In genomic region chr20:20130399-20130798, GRCh38 we compare ENCODE assay signal across 9 cellular contexts.
A peak's percentile ranks its signal among the peaks of the same experiment; 100 is the strongest.
DNase-seq lines count a peak whose midpoint lies in the region; ATAC-seq and TF ChIP-seq lines count a peak whose summit lies in the region.
"Had no signal": no experiment of that assay in that cellular context is flagged by ENCODE, and none has a peak within 500 bp of the region (broad histone marks: within the 10 kb centered on the region; RNA-seq: fewer than 3 reads in every experiment).

No MANE protein-coding gene starts in this region.

- no peak overlapping the region for H3K4me2 ChIP-seq in OCI-LY1 (ENCODE audit: low read length)

- H3K36me3 ChIP-seq in OCI-LY1 (ENCODE audit: insufficient read depth, low read length) (no peaks in the 10 kb centered on the region), heart right ventricle (no peaks in the 10 kb centered on the region)
- no peaks in the 10 kb centered on the region for H3K36me3 ChIP-seq in CD4-positive, alpha-beta memory T cell (ENCODE audit: insufficient read depth, low read length)

- H3K27me3 ChIP-seq in OCI-LY1 (ENCODE audit: insufficient read depth, low read length) = no peaks in the 10 kb centered on the region
- H3K27me3 ChIP-seq in heart right ventricle = no peaks in the 10 kb centered on the region
- no peaks in the 10 kb centered on the region for H3K27me3 ChIP-seq in CD4-positive, alpha-beta memory T cell (ENCODE audit: insufficient read depth, low read length)

- H3K79me2 ChIP-seq in OCI-LY1 (ENCODE audit: insufficient read depth, low read length) = no peaks in the 10 kb centered on the region

- H3K9ac ChIP-seq in OCI-LY1 (ENCODE audit: low read length) = no peak overlapping the region

- H3K4me1 Mint-ChIP-seq in CD4-positive, alpha-beta memory T cell = no peaks in the 10 kb centered on the region
- H3K4me1 Mint-ChIP-seq: stimulated activated naive CD8-positive, alpha-beta T cell treated with anti-CD3 and anti-CD28 coated beads, Interleukin-15, amount 100 ng/mL, for 72 hours had no signal

- POLR2A ChIA-PET in CD4-positive, alpha-beta memory T cell (lab: Charles Lee; ENCODE audit: partially characterized antibody) = no interaction called here

- H2AFZ ChIP-seq in OCI-LY1 (ENCODE audit: low read length) = no peak overlapping the region

- TF ChIP-seq CTCF in LNCaP clone FGC (IDR thresholded peaks at IDR 0.05; ENCODE audit: control insufficient read depth, extremely low read depth, insufficient read depth) = peak; percentile 73
- TF ChIP-seq CTCF in OCI-LY1 (IDR thresholded peaks at IDR 0.05; ENCODE audit: low read length) = peak; percentile 56
- peak in 2 of 9 donors; percentile 14 to 16 for TF ChIP-seq CTCF in heart right ventricle (IDR thresholded peaks at IDR 0.05)

- H3K27ac ChIP-seq in OCI-LY1 (ENCODE audit: low read depth, low read length, poor library complexity, severe bottlenecking) = no peak overlapping the region
- no peak overlapping the region for H3K27ac ChIP-seq in heart right ventricle
- no peak overlapping the region for H3K27ac ChIP-seq in CD4-positive, alpha-beta memory T cell (ENCODE audit: low read depth, low read length)

- no peaks in the 10 kb centered on the region for H3F3A ChIP-seq in OCI-LY1 (ENCODE audit: insufficient read depth, low read length)

- ATAC-seq in heart right ventricle = no peak
- no peak for ATAC-seq in HG02852 (IDR thresholded peaks at IDR 0.05; ENCODE audit: unreplicated experiment)
- no peak for ATAC-seq in HG02571 (IDR thresholded peaks at IDR 0.05; ENCODE audit: unreplicated experiment)
- ATAC-seq: stimulated activated naive CD8-positive, alpha-beta T cell treated with anti-CD3 and anti-CD28 coated beads, Interleukin-15, amount 100 ng/mL, for 72 hours had no signal

- H3K36me3 Mint-ChIP-seq in CD4-positive, alpha-beta memory T cell = no peaks in the 10 kb centered on the region

- H3K4me1 ChIP-seq in OCI-LY1 (ENCODE audit: insufficient read depth, low read length, severe bottlenecking) (no peaks in the 10 kb centered on the region), heart right ventricle (peaks cover 0 to 5% (median 0%) of the 10 kb centered on the region in 9 donors)
- H3K4me1 ChIP-seq in CD4-positive, alpha-beta memory T cell (ENCODE audit: insufficient read depth, low read length) = no peaks in the 10 kb centered on the region

- H3K9me3 Mint-ChIP-seq in CD4-positive, alpha-beta memory T cell = peaks cover 0 to 29% (median 15%) of the 10 kb centered on the region in 8 donors

- H3K4me3 ChIP-seq in LNCaP clone FGC (ENCODE audit: low read depth, low read length) (no peak overlapping the region), OCI-LY1 (ENCODE audit: low read depth, low read length, poor library complexity, severe bottlenecking) (no peak overlapping the region), heart right ventricle (no peak overlapping the region)
- H3K4me3 ChIP-seq in CD4-positive, alpha-beta memory T cell (ENCODE audit: low read length in 2 of 2) = no peak overlapping the region

- H4K20me1 ChIP-seq in OCI-LY1 (ENCODE audit: insufficient read depth, low read length) = no peaks in the 10 kb centered on the region

- CTCF ChIA-PET in CD4-positive, alpha-beta memory T cell (lab: Charles Lee; ENCODE audit: partially characterized antibody) = no interaction called here

- H3K27me3 Mint-ChIP-seq in CD4-positive, alpha-beta memory T cell = peaks cover 15 to 22% of the 10 kb centered on the region in 2 donors

- peak overlapping the region in 1 of 8 donors; percentile 17 for H3K4me3 Mint-ChIP-seq in CD4-positive, alpha-beta memory T cell
- H3K4me3 Mint-ChIP-seq: stimulated activated naive CD8-positive, alpha-beta T cell treated with anti-CD3 and anti-CD28 coated beads, Interleukin-15, amount 100 ng/mL, for 72 hours had no signal

- intact Hi-C loops in heart right ventricle (cut with DNase I) = loop anchor here in 1 of 10 donors (10.0 kb wide), 1 partner anchor 84 kb away; no protein-coding TSS in a partner anchor
- intact Hi-C loops in CD4-positive, alpha-beta memory T cell (cut with micrococcal nuclease) = no loop called here

- H3K27ac Mint-ChIP-seq in CD4-positive, alpha-beta memory T cell = no peak overlapping the region
- H3K27ac Mint-ChIP-seq: stimulated activated naive CD8-positive, alpha-beta T cell treated with anti-CD3 and anti-CD28 coated beads, Interleukin-15, amount 100 ng/mL, for 72 hours had no signal

- H3K9me2 ChIP-seq in OCI-LY1 (ENCODE audit: low read depth, low read length) = no peaks in the 10 kb centered on the region

- no peaks in the 10 kb centered on the region for H3K9me3 ChIP-seq in OCI-LY1 (ENCODE audit: low read length)
- H3K9me3 ChIP-seq in heart right ventricle = peaks cover 0 to 44% (median 0%) of the 10 kb centered on the region in 11 donors
- no peaks in the 10 kb centered on the region for H3K9me3 ChIP-seq in CD4-positive, alpha-beta memory T cell (ENCODE audit: control insufficient read depth in 1 of 2, low read length in 2 of 2)

- DNase-seq in DMS53 treated with DMSO at 0.1 percent for 48 hours (lab: John Stamatoyannopoulos, UW; ENCODE audit: unreplicated experiment) (peak; percentile 46), LNCaP clone FGC (ENCODE audit: low read depth) (peak; percentile 19), iPS DF 19.7 (ENCODE audit: low read depth, low spot score) (peak; percentile 15), heart right ventricle (no peak)
- DNase-seq in CD4-positive, alpha-beta memory T cell = no peak
- DNase-seq: stimulated activated naive CD8-positive, alpha-beta T cell treated with anti-CD3 and anti-CD28 coated beads, Interleukin-15, amount 100 ng/mL, for 72 hours had no signal

Comparison
In these comparisons a context has a peak if more than half of its experiments do, and no peak if none do; other contexts are left out.
1. DNase-seq: peak in DMS53 treated with DMSO at 0.1 percent for 48 hours (single experiment), LNCaP clone FGC (single experiment) and iPS DF 19.7 (single experiment); none in heart right ventricle (0 of 2) and CD4-positive, alpha-beta memory T cell (0 of 5).